Comparison of ENCODE assay signal across 18 cellular contexts in genomic region chr3:33317963-33318708, GRCh38. TPM values are rescaled to one million over a fixed set of nuclear protein-coding genes. Genes with fewer than 3 reads are reported as not detected.
A peak's percentile ranks its signal among the peaks of the same experiment; 100 is the strongest.
DNase-seq lines count a peak whose midpoint lies in the region; ATAC-seq and TF ChIP-seq lines count a peak whose summit lies in the region.
"Had no signal": no experiment of that assay in that cellular context is flagged by ENCODE, and none has a peak within 500 bp of the region (broad histone marks: within the 10 kb centered on the region; RNA-seq: fewer than 3 reads in every experiment).

No MANE protein-coding gene starts in this region.

- BruUV-seq in PC-9 (replicated peaks; lab: Mats Ljungman, UMichigan), result no TSS peak

- peaks cover 34% of the 10 kb centered on the region for H3K4me1 ChIP-seq in PC-9 (replicated peaks; ENCODE audit: insufficient read depth)

- H3K9me2 ChIP-seq in PC-9 (ENCODE audit: insufficient read depth), result no peaks in the 10 kb centered on the region

- H3K79me2 ChIP-seq in PC-9 (ENCODE audit: low read depth), result no peaks in the 10 kb centered on the region

- peak overlapping the region; percentile 49 for H3K4me2 ChIP-seq in PC-9

- no peaks in the 10 kb centered on the region for H4K20me1 ChIP-seq in PC-9 (ENCODE audit: insufficient read depth)

- intact Hi-C loops in PC-9 (cut with micrococcal nuclease; ENCODE audit: unreplicated experiment), result loop anchor here (1.0 to 5.0 kb wide), 3 partner anchors 41 to 187 kb away; partner anchors contain the start of gene FBXL2

- H3K9me3 ChIP-seq in PC-9 (ENCODE audit: insufficient read depth, low read depth), result no peaks in the 10 kb centered on the region
- H3K9me3 ChIP-seq: HAP-1 had no signal

- TF ChIP-seq CTCF in AG10803 (conservative IDR thresholded peaks at IDR 0.05; ENCODE audit: low read length), result no peak
- peak; percentile 12; the same call in 1 of the 2 replicates for TF ChIP-seq CTCF in LNCAP (IDR thresholded peaks at IDR 0.05)
- TF ChIP-seq CTCF in PC-9 (conservative IDR thresholded peaks at IDR 0.05), result no peak
- no peak for TF ChIP-seq CTCF in WTC11 (IDR thresholded peaks at IDR 0.05)

- no peak overlapping the region for H3K27ac Mint-ChIP-seq in WTC11
- H3K27ac Mint-ChIP-seq: activated CD4-positive, alpha-beta T cell treated with anti-CD3 and anti-CD28 coated beads, Interleukin-2, amount 10 ng/mL, durations not matched to agents 7 days and 5 days; activated naive CD4-positive, alpha-beta T cell treated with anti-CD3 and anti-CD28 coated beads, Interleukin-2, amount 50 U/mL, for 24 hours had no signal

- CTCF ChIA-PET in PC-9 (lab: Charles Lee) (interaction anchor here (0.9 kb wide), 1 partner anchor 40 kb away, joined by 4 read pairs; no protein-coding TSS in a partner anchor), WTC11 (lab: Charles Lee) (interaction anchor here (0.6 to 2.1 kb wide), 7 partner anchors 39 to 279 kb away, joined by 3 to 22 read pairs (median 4); no protein-coding TSS in a partner anchor)

- H3K4me3 Mint-ChIP-seq in WTC11, result no peak overlapping the region
- H3K4me3 Mint-ChIP-seq: activated CD4-positive, alpha-beta T cell treated with anti-CD3 and anti-CD28 coated beads, Interleukin-2, amount 10 ng/mL, durations not matched to agents 7 days and 5 days; activated naive CD4-positive, alpha-beta T cell treated with anti-CD3 and anti-CD28 coated beads, Interleukin-2, amount 50 U/mL, for 24 hours had no signal

- H3K4me3 ChIP-seq in AG10803 (ENCODE audit: low read length) (no peak overlapping the region), PC-9 (no peak overlapping the region)
- H3K4me3 ChIP-seq: HAP-1 had no signal

- H3K4me1 Mint-ChIP-seq in WTC11, result peaks cover 23% of the 10 kb centered on the region
- H3K4me1 Mint-ChIP-seq: activated CD4-positive, alpha-beta T cell treated with anti-CD3 and anti-CD28 coated beads, Interleukin-2, amount 10 ng/mL, durations not matched to agents 7 days and 5 days had no signal

- H3K9me3 Mint-ChIP-seq in WTC11, result peaks cover 10% of the 10 kb centered on the region
- H3K9me3 Mint-ChIP-seq: activated CD4-positive, alpha-beta T cell treated with anti-CD3 and anti-CD28 coated beads, Interleukin-2, amount 10 ng/mL, durations not matched to agents 7 days and 5 days; activated naive CD4-positive, alpha-beta T cell treated with anti-CD3 and anti-CD28 coated beads, Interleukin-2, amount 50 U/mL, for 24 hours had no signal

- no peaks in the 10 kb centered on the region for H3K36me3 ChIP-seq in PC-9 (ENCODE audit: low read depth)
- H3K36me3 ChIP-seq: HAP-1 had no signal

- no peaks in the 10 kb centered on the region for H3K36me3 Mint-ChIP-seq in WTC11
- H3K36me3 Mint-ChIP-seq: activated naive CD4-positive, alpha-beta T cell treated with anti-CD3 and anti-CD28 coated beads, Interleukin-2, amount 50 U/mL, for 24 hours had no signal

- peaks cover 12% of the 10 kb centered on the region; the same call in 1 of the 2 replicates for H3F3A ChIP-seq in PC-9 (ENCODE audit: insufficient read depth, low read depth)

- H2AFZ ChIP-seq in PC-9, result no peak overlapping the region

- POLR2A ChIA-PET in PC-9 (lab: Charles Lee; ENCODE audit: unreplicated experiment) (no interaction called here), WTC11 (lab: Charles Lee) (no interaction called here)

- no peaks in the 10 kb centered on the region for H3K27me3 ChIP-seq in PC-9 (ENCODE audit: insufficient read depth, low read depth)

- no peaks in the 10 kb centered on the region for H3K27me3 Mint-ChIP-seq in WTC11 (ENCODE audit: low read depth)

- no peak for ATAC-seq in GM19452 (IDR thresholded peaks at IDR 0.05; ENCODE audit: unreplicated experiment)
- no peak for ATAC-seq in WTC11

- H3K27ac ChIP-seq in PC-9, result no peak overlapping the region

- peak; percentile 2 for DNase-seq in AG10803 (ENCODE audit: low read depth)
- DNase-seq in PC-9, result peak in 1 of 2 experiments; percentile 81
- DNase-seq in dermis blood vessel endothelial cell, result peak; percentile 86
- DNase-seq in activated T-cell treated with anti-CD3 and anti-CD28 coated beads for 4 hours, result no peak
- no peak for DNase-seq in WTC11 (ENCODE audit: low spot score)
- no peak for DNase-seq in nucleus accumbens (lab: John Stamatoyannopoulos, UW)
- DNase-seq: activated CD4-positive, alpha-beta T cell treated with anti-CD3 and anti-CD28 coated beads, Interleukin-2, amount 10 ng/mL, durations not matched to agents 7 days and 5 days; activated T-cell treated with anti-CD3 and anti-CD28 coated beads, Interleukin-2, amount 50 U/mL, for 1 hour; GDM1; midbrain; SHP77 treated with DMSO at 0.1 percent for 48 hours; stimulated activated CD4-positive, alpha-beta T cell treated with anti-CD3 and anti-CD28 coated beads, Interleukin-4, amount 100 ng/mL, for 1 hour; stimulated activated CD8-positive, alpha-beta memory T cell treated with anti-CD3 and anti-CD28 coated beads, Interleukin-4, amount 100 ng/mL, for 48 hours; T-helper 9 cell had no signal

TF ChIP-seq in WTC11, 78 proteins besides CTCF, POLR2A, EP300 and RAD21:
- no peak for TF ChIP-seq CREM (CRISPR knock-in tag; IDR thresholded peaks at IDR 0.05)
- TF ChIP-seq IRF1 (CRISPR knock-in tag; IDR thresholded peaks at IDR 0.05), result no peak
- TF ChIP-seq STAT6 (CRISPR knock-in tag; conservative IDR thresholded peaks at IDR 0.05; ENCODE audit: low read depth), result no peak
- TF ChIP-seq ZNF425 (CRISPR knock-in tag; conservative IDR thresholded peaks at IDR 0.05), result no peak
- no peak for TF ChIP-seq ZNF423 (CRISPR knock-in tag; IDR thresholded peaks at IDR 0.05)
- TF ChIP-seq TP53 (CRISPR knock-in tag; IDR thresholded peaks at IDR 0.05), result no peak
- TF ChIP-seq NFATC4 (CRISPR knock-in tag; IDR thresholded peaks at IDR 0.05), result no peak
- TF ChIP-seq FOXK1 (CRISPR knock-in tag; IDR thresholded peaks at IDR 0.05), result no peak
- TF ChIP-seq MXD4 (CRISPR knock-in tag; IDR thresholded peaks at IDR 0.05; ENCODE audit: borderline replicate concordance), result no peak

RNA-seq across cellular contexts. Expression of gene FBXL2, which starts 40.9 kb away (rescaled TPM):
- 15.8 and 18.5 TPM in 2 replicates for total RNA-seq in PC-9 (2021)
- total RNA-seq in dermis blood vessel endothelial cell, result 23.1 and 25.4 TPM in 2 replicates
- total RNA-seq in WTC11 (2021), result 2.6 to 2.9 TPM (median 2.8 TPM) in 3 replicates
- total RNA-seq: activated CD4-positive, alpha-beta T cell treated with anti-CD3 and anti-CD28 coated beads, Interleukin-2, amount 10 ng/mL, durations not matched to agents 7 days and 5 days had no signal

Comparison
In these comparisons a context has a peak if more than half of its experiments do, and no peak if none do; other contexts are left out.
1. DNase-seq: peak in AG10803 (single experiment) and dermis blood vessel endothelial cell (single experiment); none in activated T-cell treated with anti-CD3 and anti-CD28 coated beads for 4 hours (single experiment), WTC11 (single experiment) and nucleus accumbens (0 of 56).